In genomic region chr6:137724018-137724403, GRCh38 we compare ENCODE assay signal across 2 cellular contexts.
TF ChIP-seq lines count a peak whose summit lies in the region.

No MANE protein-coding gene starts in this region.

TF ChIP-seq in A549, 52 proteins besides CTCF, POLR2A, EP300 and RAD21:
- TF ChIP-seq HOXB5 (CRISPR knock-in tag; IDR thresholded peaks at IDR 0.05) = no peak
- TF ChIP-seq HOXA7 (CRISPR knock-in tag; IDR thresholded peaks at IDR 0.05) = no peak
- no peak for TF ChIP-seq FOSL2 (IDR thresholded peaks at IDR 0.05)
- no peak for TF ChIP-seq FOSL2 (CRISPR knock-in tag; IDR thresholded peaks at IDR 0.05)
- TF ChIP-seq E2F6 (IDR thresholded peaks at IDR 0.05; ENCODE audit: borderline replicate concordance, low read depth) = no peak
- TF ChIP-seq EHMT2 (IDR thresholded peaks at IDR 0.05; ENCODE audit: low read depth) = no peak
- no peak for TF ChIP-seq MAZ (IDR thresholded peaks at IDR 0.05; ENCODE audit: borderline replicate concordance, low read depth, low read length)
- no peak for TF ChIP-seq CHD4 (IDR thresholded peaks at IDR 0.05; ENCODE audit: borderline replicate concordance)
- TF ChIP-seq HDAC2 (IDR thresholded peaks at IDR 0.05) = no peak
- no peak for TF ChIP-seq CBX8 (IDR thresholded peaks at IDR 0.05)
- no peak for TF ChIP-seq HEYL (CRISPR knock-in tag; IDR thresholded peaks at IDR 0.05)
- no peak for TF ChIP-seq RARB (CRISPR knock-in tag; IDR thresholded peaks at IDR 0.05)
- no peak for TF ChIP-seq POLR2AphosphoS2 (conservative IDR thresholded peaks at IDR 0.05; ENCODE audit: low read length)
- no peak for TF ChIP-seq TP53 (CRISPR knock-in tag; IDR thresholded peaks at IDR 0.05)
- TF ChIP-seq CHD2 (IDR thresholded peaks at IDR 0.05; ENCODE audit: low read length, partially characterized antibody) = no peak
- TF ChIP-seq BCL3 (IDR thresholded peaks at IDR 0.05) = no peak

TF ChIP-seq in GM12878, 131 proteins besides CTCF, POLR2A, EP300 and RAD21:
- TF ChIP-seq ETV6 (conservative IDR thresholded peaks at IDR 0.05 in 1 of 2, IDR thresholded peaks at IDR 0.05 in 1 of 2; ENCODE audit: borderline replicate concordance in 1 of 2, low read depth in 1 of 2) (0 out of 4 replicates have a peak, but pooled peaks of 1 of the 2 experiments have one; percentile 1), YY1 (IDR thresholded peaks at IDR 0.05; ENCODE audit: low read depth, low read length) (no peak)
TF ChIP-seq in GM12878: peak in this region for 1.
